ENCODE assay signal across 12 cellular contexts in genomic region chr20:8812818-8813217, GRCh38.
DNase-seq lines count a peak whose midpoint lies in the region; ATAC-seq and TF ChIP-seq lines count a peak whose summit lies in the region.
"Had no signal": no experiment of that assay in that cellular context is flagged by ENCODE, and none has a peak within 500 bp of the region (broad histone marks: within the 10 kb centered on the region; RNA-seq: fewer than 3 reads in every experiment).

No MANE protein-coding gene starts in this region.

- TF ChIP-seq POLR2A in breast epithelium (IDR thresholded peaks at IDR 0.05) = no peak
- TF ChIP-seq POLR2A in body of pancreas (IDR thresholded peaks at IDR 0.05) = peak in 1 of 3 donors; percentile 10

- no peak overlapping the region for H3K4me3 Mint-ChIP-seq in MCF 10A (ENCODE audit: unreplicated experiment)
- H3K4me3 Mint-ChIP-seq: T-helper 1 cell treated with Interleukin-12 subunit alpha and Interleukin-12 subunit beta and Interleukin-4 antibody, amounts not matched to agents 30 μg/mL and 1 μg/mL, for 36 hours had no signal

- no peaks in the 10 kb centered on the region for H3K4me1 Mint-ChIP-seq in MCF 10A (ENCODE audit: insufficient read depth, unreplicated experiment)

- intact Hi-C loops in breast epithelium (cut with DNase I; ENCODE audit: low total_unique reads) (no loop called here), MCF 10A (cut with micrococcal nuclease) (no loop called here), body of pancreas (cut with DNase I) (no loop called here)

- peak; percentile 21 for ATAC-seq in body of pancreas
- ATAC-seq in left lobe of liver = peak; percentile 34
- no peak for ATAC-seq in GM19324 (IDR thresholded peaks at IDR 0.05; ENCODE audit: low FRiP score, unreplicated experiment)
- ATAC-seq in GM18858 (IDR thresholded peaks at IDR 0.05; ENCODE audit: unreplicated experiment) = no peak

- H3K27ac ChIP-seq in breast epithelium (peak overlapping the region; percentile 17 to 78), body of pancreas (peak overlapping the region in 2 of 4 donors; percentile 22 to 39)
- H3K27ac ChIP-seq: hepatocyte had no signal

- no peak overlapping the region for H3K27ac Mint-ChIP-seq in MCF 10A (ENCODE audit: low read depth, unreplicated experiment)
- H3K27ac Mint-ChIP-seq: T-helper 1 cell treated with Interleukin-12 subunit alpha and Interleukin-12 subunit beta and Interleukin-4 antibody, amounts not matched to agents 30 μg/mL and 1 μg/mL, for 36 hours had no signal

- WGBS in body of pancreas, 2 donors = 74 to 83% methylated on average over 6 to 7 of the region's 7 CpGs

- no peak overlapping the region for H3K4me3 ChIP-seq in breast epithelium
- no peak overlapping the region for H3K4me3 ChIP-seq in body of pancreas
- H3K4me3 ChIP-seq: hepatocyte, suprapubic skin had no signal

- POLR2A ChIA-PET in MCF 10A (lab: Yijun Ruan, JAX) = no interaction called here

- H3K36me3 Mint-ChIP-seq in MCF 10A (ENCODE audit: insufficient read depth, unreplicated experiment) = no peaks in the 10 kb centered on the region

- no peaks in the 10 kb centered on the region for H3K4me1 ChIP-seq in breast epithelium
- peaks cover 23% of the 10 kb centered on the region for H3K4me1 ChIP-seq in body of pancreas
- H3K4me1 ChIP-seq: suprapubic skin had no signal

- no peaks in the 10 kb centered on the region for H3K9me3 ChIP-seq in breast epithelium
- no peaks in the 10 kb centered on the region for H3K9me3 ChIP-seq in body of pancreas
- H3K9me3 ChIP-seq: suprapubic skin had no signal

- H3K27me3 ChIP-seq in breast epithelium (no peaks in the 10 kb centered on the region), body of pancreas (no peaks in the 10 kb centered on the region)
- H3K27me3 ChIP-seq: hepatocyte, suprapubic skin had no signal

- peaks cover 11% of the 10 kb centered on the region for H3K27me3 Mint-ChIP-seq in MCF 10A (ENCODE audit: insufficient read depth, unreplicated experiment)

- TF ChIP-seq CTCF in breast epithelium (IDR thresholded peaks at IDR 0.05) (no peak), MCF 10A (IDR thresholded peaks at IDR 0.05; ENCODE audit: unreplicated experiment) (no peak), body of pancreas (IDR thresholded peaks at IDR 0.05) (no peak)

- H3K36me3 ChIP-seq in breast epithelium (no peaks in the 10 kb centered on the region), body of pancreas (replicated peaks in 1 of 2; ENCODE audit: insufficient read depth in 1 of 2, low read depth in 2 of 2) (no peaks in the 10 kb centered on the region)
- H3K36me3 ChIP-seq: suprapubic skin had no signal

- BruUV-seq in MCF 10A (replicated peaks; lab: Mats Ljungman, UMichigan) = no TSS peak

- H3K9me3 Mint-ChIP-seq in MCF 10A (ENCODE audit: unreplicated experiment) = no peaks in the 10 kb centered on the region
- H3K9me3 Mint-ChIP-seq: T-helper 1 cell treated with Interleukin-12 subunit alpha and Interleukin-12 subunit beta and Interleukin-4 antibody, amounts not matched to agents 30 μg/mL and 1 μg/mL, for 36 hours had no signal

- DNase-seq in breast epithelium (ENCODE audit: low spot score in 2 of 2) (no peak), MCF 10A (ENCODE audit: unreplicated experiment) (no peak), body of pancreas (peak in 3 of 4 donors; percentile 28 to 50 (median 41)), left lobe of liver (ENCODE audit: low spot score) (no peak), 8988T (no peak), amniotic stem cell (lab: John Stamatoyannopoulos, UW) (no peak)
- DNase-seq: OCI-M1 had no signal

- CTCF ChIA-PET in MCF 10A (lab: Yijun Ruan, JAX) = interaction anchor here (0.6 to 2.9 kb wide), 7 partner anchors 23 to 595 kb away, joined by 3 to 8 read pairs (median 4); no protein-coding TSS in a partner anchor

Comparison
In these comparisons a context has a peak if more than half of its experiments do, and no peak if none do; other contexts are left out.
1. DNase-seq: peak in body of pancreas (3 of 4); none in breast epithelium (0 of 2), MCF 10A (single experiment), left lobe of liver (single experiment), 8988T (single experiment) and amniotic stem cell (single experiment).
2. ATAC-seq: peak in body of pancreas (single experiment) and left lobe of liver (single experiment); none in GM19324 (single experiment) and GM18858 (single experiment).